8 cellular contexts compared by ENCODE assay signal in the genomic region with DNA sequence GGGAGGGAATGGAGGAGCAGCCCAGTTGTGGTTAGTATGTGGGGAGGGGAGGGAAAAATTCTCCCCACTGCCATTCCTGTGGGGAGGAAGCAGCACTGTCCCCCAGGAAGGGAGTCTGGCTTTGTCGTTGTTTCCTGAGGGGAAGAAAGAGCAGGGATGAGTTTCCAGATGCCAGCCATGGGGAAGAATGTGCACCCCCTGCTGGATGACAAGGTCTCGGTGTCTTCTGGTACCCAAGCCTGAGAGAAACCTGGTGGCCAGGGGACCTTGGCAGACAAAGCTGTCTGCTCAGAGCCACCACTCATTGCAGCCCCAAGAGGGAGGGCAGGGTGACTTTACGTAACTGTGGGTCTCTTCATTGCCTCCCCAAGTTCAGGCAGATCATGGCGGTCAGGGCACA.
DNase-seq lines count a peak whose midpoint lies in the region; ATAC-seq, FAIRE-seq and TF ChIP-seq lines count a peak whose summit lies in the region.

No MANE protein-coding gene starts in this region.

- H3K4me2 ChIP-seq in GM12878 (ENCODE audit: control insufficient read depth, insufficient read depth) (no peak overlapping the region), HepG2 (ENCODE audit: low read depth, low read length) (no peak overlapping the region)

- SMC1A ChIA-PET in GM12878 (lab: Charles Lee; ENCODE audit: uncharacterized antibody, unreplicated experiment), result no interaction called here

- peaks cover 0 to 16% (median 7%) of the 10 kb centered on the region in 11 donors for H3K9me3 Mint-ChIP-seq in naive thymus-derived CD4-positive, alpha-beta T cell

- RAD21 ChIA-PET in GM12878 (lab: Charles Lee; ENCODE audit: unreplicated experiment), result no interaction called here

- no peak overlapping the region for H3K4me3 Mint-ChIP-seq in naive thymus-derived CD4-positive, alpha-beta T cell

- intact Hi-C loops in GM12878 (cut with micrococcal nuclease; ENCODE audit: unreplicated experiment), result loop anchor here (5.0 kb wide), 1 partner anchor 197 kb away; no protein-coding TSS in a partner anchor
- intact Hi-C loops in HepG2 (cut with micrococcal nuclease; ENCODE audit: unreplicated experiment), result loop anchor here (1.0 kb wide), 1 partner anchor 198 kb away; no protein-coding TSS in a partner anchor
- intact Hi-C loops in left lung (cut with DNase I), result no loop called here
- intact Hi-C loops in naive thymus-derived CD4-positive, alpha-beta T cell (cut with micrococcal nuclease), result no loop called here

- no peaks in the 10 kb centered on the region for H3K4me1 Mint-ChIP-seq in naive thymus-derived CD4-positive, alpha-beta T cell

- CTCF ChIA-PET in GM12878 (lab: Yijun Ruan, JAX), result no interaction called here
- CTCF ChIA-PET in HepG2 (lab: Yijun Ruan, JAX; ENCODE audit: low intra/inter-chr PET ratio, low total read pairs), result interaction anchor here (1.3 kb wide), 2 partner anchors 198 to 374 kb away, joined by 3 to 5 read pairs; no protein-coding TSS in a partner anchor
- CTCF ChIA-PET in naive thymus-derived CD4-positive, alpha-beta T cell (lab: Charles Lee), result no interaction called here

- TF ChIP-seq EP300 in GM12878 (IDR thresholded peaks at IDR 0.05; ENCODE audit: borderline replicate concordance in 1 of 2, control insufficient read depth in 1 of 2, low read depth in 2 of 2, low read length in 2 of 2), result no peak
- no peak for TF ChIP-seq EP300 in HepG2 (IDR thresholded peaks at IDR 0.05; ENCODE audit: low read depth in 2 of 2, low read length in 2 of 2)
- no peak for TF ChIP-seq EP300 in HepG2 (CRISPR knock-in tag; IDR thresholded peaks at IDR 0.05; ENCODE audit: borderline replicate concordance)

- POLR2A ChIA-PET in GM12878 (lab: Charles Lee), result no interaction called here
- POLR2A ChIA-PET in HepG2 (lab: Yijun Ruan, JAX), result no interaction called here
- POLR2A ChIA-PET in naive thymus-derived CD4-positive, alpha-beta T cell (lab: Charles Lee), result no interaction called here

- peaks cover 0 to 3% of the 10 kb centered on the region in 2 experiments; a peak in 3 of 4 replicates for H3K27me3 ChIP-seq in GM12878 (replicated peaks in 1 of 2; ENCODE audit: control insufficient read depth in 2 of 2, insufficient read depth in 2 of 2, low read length in 1 of 2)
- peaks cover 0 to 6% of the 10 kb centered on the region in 2 experiments; a peak in 3 of 5 replicates for H3K27me3 ChIP-seq in HepG2 (ENCODE audit: control insufficient read depth in 1 of 2, insufficient read depth in 2 of 2, low read length in 2 of 2)
- no peaks in the 10 kb centered on the region for H3K27me3 ChIP-seq in left lung
- no peaks in the 10 kb centered on the region for H3K27me3 ChIP-seq in naive thymus-derived CD4-positive, alpha-beta T cell (ENCODE audit: control insufficient read depth in 2 of 2, insufficient read depth in 2 of 2, low read length in 2 of 2)

- H3K36me3 ChIP-seq in GM12878 (ENCODE audit: control insufficient read depth in 2 of 2, insufficient read depth in 2 of 2, low read length in 1 of 2) (no peaks in the 10 kb centered on the region), HepG2 (replicated peaks in 1 of 2; ENCODE audit: control insufficient read depth in 1 of 2, insufficient read depth in 2 of 2, low read length in 2 of 2) (no peaks in the 10 kb centered on the region), left lung (no peaks in the 10 kb centered on the region)
- H3K36me3 ChIP-seq in naive thymus-derived CD4-positive, alpha-beta T cell (ENCODE audit: control insufficient read depth in 2 of 3, insufficient read depth in 3 of 3, low read length in 3 of 3), result no peaks in the 10 kb centered on the region

- in situ Hi-C loops in GM12878 (cut with MboI), result no loop called here
- in situ Hi-C loops in HepG2 (cut with HindIII; ENCODE audit: extremely low pct_ligation_motif_present, low pct_unique_long_range_greater_than_20kb), result no loop called here

- TF ChIP-seq POLR2A in GM12878 (IDR thresholded peaks at IDR 0.05; ENCODE audit: low read depth, low read length) (no peak), HepG2 (IDR thresholded peaks at IDR 0.05; ENCODE audit: insufficient read depth in 1 of 2, low read depth in 2 of 2, low read length in 2 of 2) (no peak)

- H3K9ac ChIP-seq in GM12878 (ENCODE audit: control insufficient read depth, insufficient read depth, low read length) (no peak overlapping the region), HepG2 (ENCODE audit: insufficient read depth, low read depth, low read length) (no peak overlapping the region)

- H3K4me1 ChIP-seq in GM12878 (ENCODE audit: control insufficient read depth, insufficient read depth, low read length) (no peaks in the 10 kb centered on the region), HepG2 (ENCODE audit: insufficient read depth, low read length) (no peaks in the 10 kb centered on the region), left lung (no peaks in the 10 kb centered on the region)
- H3K4me1 ChIP-seq in naive thymus-derived CD4-positive, alpha-beta T cell (ENCODE audit: control insufficient read depth in 2 of 2, insufficient read depth in 2 of 2, low read length in 2 of 2), result no peaks in the 10 kb centered on the region

- no peak overlapping the region for H2AFZ ChIP-seq in GM12878 (ENCODE audit: control insufficient read depth, low read depth, low read length)
- no peak overlapping the region for H2AFZ ChIP-seq in HepG2 (ENCODE audit: low read length)

- no peak overlapping the region for H3K27ac ChIP-seq in GM12878 (ENCODE audit: control insufficient read depth, insufficient read depth)
- no peak overlapping the region for H3K27ac ChIP-seq in HepG2 (ENCODE audit: extremely low read length, insufficient read depth, low read length)
- H3K27ac ChIP-seq in left lung, result no peak overlapping the region
- H3K27ac ChIP-seq in naive thymus-derived CD4-positive, alpha-beta T cell (ENCODE audit: low read depth, low read length), result no peak overlapping the region

- no peaks in the 10 kb centered on the region for H3K79me2 ChIP-seq in GM12878 (ENCODE audit: control insufficient read depth, insufficient read depth, low read length)
- H3K79me2 ChIP-seq in HepG2 (ENCODE audit: insufficient read depth, low read length), result no peaks in the 10 kb centered on the region

- TF ChIP-seq RAD21 in GM12878 (IDR thresholded peaks at IDR 0.05; ENCODE audit: insufficient read depth, low read depth, low read length), result no peak
- no peak for TF ChIP-seq RAD21 in HepG2 (CRISPR knock-in tag; IDR thresholded peaks at IDR 0.05)

- peaks cover 0 to 12% (median 6%) of the 10 kb centered on the region in 5 donors for H3K27me3 Mint-ChIP-seq in naive thymus-derived CD4-positive, alpha-beta T cell

- DNase-seq in DMS53 (lab: John Stamatoyannopoulos, UW) (peak; percentile 36), HT-29 (ENCODE audit: low spot score) (peak; percentile 38), GM12878 (ENCODE audit: low read depth, low spot score) (no peak), HepG2 (ENCODE audit: low spot score) (peak; percentile 16), left lung (no peak)
- no peak for DNase-seq in activated CD8-positive, alpha-beta memory T cell treated with anti-CD3 and anti-CD28 coated beads for 24 hours
- no peak for DNase-seq in naive thymus-derived CD4-positive, alpha-beta T cell

- TF ChIP-seq CTCF in GM12878 (IDR thresholded peaks at IDR 0.05 in 2 of 3, conservative IDR thresholded peaks at IDR 0.05 in 1 of 3; ENCODE audit: control insufficient read depth in 2 of 3, extremely low read depth in 1 of 3, insufficient read depth in 1 of 3, low read depth in 3 of 3, low read length in 3 of 3) (peak; percentile 9 to 26 (median 15); a peak in 2 of 6 replicates), HepG2 (CRISPR knock-in tag; IDR thresholded peaks at IDR 0.05) (peak; percentile 54), left lung (IDR thresholded peaks at IDR 0.05) (no peak)

- H3K36me3 Mint-ChIP-seq in naive thymus-derived CD4-positive, alpha-beta T cell, result peaks cover 0 to 11% (median 0%) of the 10 kb centered on the region in 5 donors

- FAIRE-seq in GM12878 (lab: Jason Lieb, UNC) (no peak), HepG2 (lab: Jason Lieb, UNC) (peak; percentile 39)

- 52% methylated on average over 4 of the region's 4 CpGs for WGBS in GM12878 (ENCODE audit: insufficient coverage, insufficient replicate concordance, low lambda C conversion rate, missing lambda C conversion rate)
- WGBS in HepG2 (ENCODE audit: low lambda C conversion rate), result 26% methylated on average over 4 of the region's 4 CpGs

- no peak overlapping the region for H3K4me3 ChIP-seq in GM12878
- no peak overlapping the region for H3K4me3 ChIP-seq in HepG2 (replicated peaks in 1 of 3; ENCODE audit: insufficient read depth in 1 of 3, low read depth in 2 of 3, low read length in 3 of 3)
- no peak overlapping the region for H3K4me3 ChIP-seq in left lung
- no peak overlapping the region for H3K4me3 ChIP-seq in naive thymus-derived CD4-positive, alpha-beta T cell (ENCODE audit: low read length)

- BruUV-seq in GM12878 (replicated peaks; lab: Mats Ljungman, UMichigan) (no TSS peak), HepG2 (replicated peaks; lab: Mats Ljungman, UMichigan) (no TSS peak)

- H3K27ac Mint-ChIP-seq in naive thymus-derived CD4-positive, alpha-beta T cell, result no peak overlapping the region

- ATAC-seq in GM12878, result no peak
- ATAC-seq in HepG2, result peak; percentile 86
- no peak for ATAC-seq in left lung
- ATAC-seq in HG03045 (IDR thresholded peaks at IDR 0.05; ENCODE audit: unreplicated experiment), result no peak
- ATAC-seq in naive thymus-derived CD4-positive, alpha-beta T cell, result no peak

- H3K9me3 ChIP-seq in GM12878 (replicated peaks; ENCODE audit: control insufficient read depth, insufficient read depth, low read length) (no peaks in the 10 kb centered on the region), HepG2 (ENCODE audit: low read length) (no peaks in the 10 kb centered on the region), left lung (peaks cover 0 to 11% of the 10 kb centered on the region in 2 donors)
- peaks cover 0 to 4% (median 0%) of the 10 kb centered on the region in 3 experiments for H3K9me3 ChIP-seq in naive thymus-derived CD4-positive, alpha-beta T cell (ENCODE audit: control insufficient read depth in 2 of 3, low read length in 3 of 3)

- H4K20me1 ChIP-seq in GM12878 (ENCODE audit: control insufficient read depth, insufficient read depth) (no peaks in the 10 kb centered on the region), HepG2 (ENCODE audit: insufficient read depth, low read length) (no peaks in the 10 kb centered on the region)

TF ChIP-seq in GM12878, 131 proteins besides CTCF, POLR2A, EP300 and RAD21:
- no peak for TF ChIP-seq IRF4 (IDR thresholded peaks at IDR 0.05; ENCODE audit: low read depth, low read length)
- TF ChIP-seq ESRRA (IDR thresholded peaks at IDR 0.05; ENCODE audit: low read length), result no peak
- TF ChIP-seq PAX8 (IDR thresholded peaks at IDR 0.05), result no peak
- TF ChIP-seq SMC3 (IDR thresholded peaks at IDR 0.05; ENCODE audit: borderline replicate concordance, low read length), result peak; percentile 18; the same call in 1 of the 2 replicates
- no peak for TF ChIP-seq NR2C1 (IDR thresholded peaks at IDR 0.05)

TF ChIP-seq in HepG2, 621 proteins besides CTCF, POLR2A, EP300 and RAD21 (continues in another document):
- no peak for TF ChIP-seq ZNF776 (CRISPR knock-in tag; IDR thresholded peaks at IDR 0.05)

Comparison
In these comparisons a context has a peak if more than half of its experiments do, and no peak if none do; other contexts are left out.
1. DNase-seq: peak in DMS53 (single experiment), HT-29 (single experiment) and HepG2 (single experiment); none in GM12878 (single experiment), activated CD8-positive, alpha-beta memory T cell treated with anti-CD3 and anti-CD28 coated beads for 24 hours (single experiment), left lung (0 of 2) and naive thymus-derived CD4-positive, alpha-beta T cell (0 of 9).
2. CTCF ChIP-seq: peak in GM12878 (3 of 3) and HepG2 (single experiment); none in left lung (0 of 2).
3. intact Hi-C loops: an anchor here in GM12878 (5.0 kb wide) and HepG2 (1.0 kb wide); none called in left lung and naive thymus-derived CD4-positive, alpha-beta T cell.